ENCODE assay signal across 1 cellular context in the genomic region with DNA sequence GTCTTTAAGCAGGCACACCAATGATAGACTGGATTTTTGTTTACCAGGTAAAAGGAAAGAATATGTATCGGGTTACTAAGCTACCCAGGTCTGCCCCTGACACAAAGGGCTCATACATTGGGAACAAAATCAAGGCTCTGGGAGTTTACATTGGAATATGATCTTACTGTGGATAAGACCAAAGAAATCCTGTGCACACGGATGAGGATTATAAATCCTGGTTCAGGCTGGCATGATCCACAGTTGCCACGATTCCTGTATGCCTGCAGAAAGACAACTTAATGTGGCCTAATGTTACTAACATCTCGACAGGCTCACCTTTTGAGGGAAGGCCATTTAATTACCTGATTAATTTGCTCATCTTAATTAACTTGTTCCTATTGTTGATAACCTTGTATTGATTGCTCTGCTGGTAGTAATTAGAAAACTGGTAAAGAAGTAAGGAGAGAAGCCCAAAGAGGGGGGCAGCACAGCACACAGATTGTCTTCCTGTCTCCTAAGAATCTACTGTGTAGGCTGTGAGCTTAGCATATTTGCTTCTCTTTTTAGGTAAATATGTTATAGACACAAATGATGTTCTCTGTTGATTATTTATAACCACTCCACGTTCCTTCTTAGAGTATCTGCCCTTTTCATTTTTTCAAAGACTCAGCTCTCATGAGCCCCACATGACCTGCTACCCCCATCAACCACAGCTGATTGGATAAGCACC.
TF ChIP-seq lines count a peak whose summit lies in the region.

No MANE protein-coding gene starts in this region.

TF ChIP-seq in HepG2, 621 proteins besides CTCF, POLR2A, EP300 and RAD21 (continued from another document and continues in another):
- TF ChIP-seq, protein P1, sequence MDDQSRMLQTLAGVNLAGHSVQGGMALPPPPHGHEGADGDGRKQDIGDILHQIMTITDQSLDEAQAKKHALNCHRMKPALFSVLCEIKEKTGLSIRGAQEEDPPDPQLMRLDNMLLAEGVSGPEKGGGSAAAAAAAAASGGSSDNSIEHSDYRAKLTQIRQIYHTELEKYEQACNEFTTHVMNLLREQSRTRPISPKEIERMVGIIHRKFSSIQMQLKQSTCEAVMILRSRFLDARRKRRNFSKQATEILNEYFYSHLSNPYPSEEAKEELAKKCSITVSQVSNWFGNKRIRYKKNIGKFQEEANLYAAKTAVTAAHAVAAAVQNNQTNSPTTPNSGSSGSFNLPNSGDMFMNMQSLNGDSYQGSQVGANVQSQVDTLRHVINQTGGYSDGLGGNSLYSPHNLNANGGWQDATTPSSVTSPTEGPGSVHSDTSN (CRISPR knock-in tag; IDR thresholded peaks at IDR 0.05; ENCODE audit: borderline replicate concordance), result no peak
- TF ChIP-seq, protein P2, sequence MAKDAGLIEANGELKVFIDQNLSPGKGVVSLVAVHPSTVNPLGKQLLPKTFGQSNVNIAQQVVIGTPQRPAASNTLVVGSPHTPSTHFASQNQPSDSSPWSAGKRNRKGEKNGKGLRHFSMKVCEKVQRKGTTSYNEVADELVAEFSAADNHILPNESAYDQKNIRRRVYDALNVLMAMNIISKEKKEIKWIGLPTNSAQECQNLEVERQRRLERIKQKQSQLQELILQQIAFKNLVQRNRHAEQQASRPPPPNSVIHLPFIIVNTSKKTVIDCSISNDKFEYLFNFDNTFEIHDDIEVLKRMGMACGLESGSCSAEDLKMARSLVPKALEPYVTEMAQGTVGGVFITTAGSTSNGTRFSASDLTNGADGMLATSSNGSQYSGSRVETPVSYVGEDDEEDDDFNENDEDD (CRISPR knock-in tag; IDR thresholded peaks at IDR 0.05; ENCODE audit: borderline replicate concordance), result no peak
- no peak for TF ChIP-seq ZNF747 (CRISPR knock-in tag; IDR thresholded peaks at IDR 0.05; ENCODE audit: borderline replicate concordance)
- TF ChIP-seq, protein P3, sequence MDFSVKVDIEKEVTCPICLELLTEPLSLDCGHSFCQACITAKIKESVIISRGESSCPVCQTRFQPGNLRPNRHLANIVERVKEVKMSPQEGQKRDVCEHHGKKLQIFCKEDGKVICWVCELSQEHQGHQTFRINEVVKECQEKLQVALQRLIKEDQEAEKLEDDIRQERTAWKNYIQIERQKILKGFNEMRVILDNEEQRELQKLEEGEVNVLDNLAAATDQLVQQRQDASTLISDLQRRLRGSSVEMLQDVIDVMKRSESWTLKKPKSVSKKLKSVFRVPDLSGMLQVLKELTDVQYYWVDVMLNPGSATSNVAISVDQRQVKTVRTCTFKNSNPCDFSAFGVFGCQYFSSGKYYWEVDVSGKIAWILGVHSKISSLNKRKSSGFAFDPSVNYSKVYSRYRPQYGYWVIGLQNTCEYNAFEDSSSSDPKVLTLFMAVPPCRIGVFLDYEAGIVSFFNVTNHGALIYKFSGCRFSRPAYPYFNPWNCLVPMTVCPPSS (IDR thresholded peaks at IDR 0.05), result no peak
- TF ChIP-seq, protein P4, sequence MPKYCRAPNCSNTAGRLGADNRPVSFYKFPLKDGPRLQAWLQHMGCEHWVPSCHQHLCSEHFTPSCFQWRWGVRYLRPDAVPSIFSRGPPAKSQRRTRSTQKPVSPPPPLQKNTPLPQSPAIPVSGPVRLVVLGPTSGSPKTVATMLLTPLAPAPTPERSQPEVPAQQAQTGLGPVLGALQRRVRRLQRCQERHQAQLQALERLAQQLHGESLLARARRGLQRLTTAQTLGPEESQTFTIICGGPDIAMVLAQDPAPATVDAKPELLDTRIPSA (CRISPR knock-in tag; IDR thresholded peaks at IDR 0.05; ENCODE audit: borderline replicate concordance), result no peak
- TF ChIP-seq FOXO1 (CRISPR knock-in tag; IDR thresholded peaks at IDR 0.05), result peak; percentile 86
- 0 out of 2 replicates have a peak, but pooled peaks have one; percentile 33 for TF ChIP-seq TOE1 (CRISPR knock-in tag; IDR thresholded peaks at IDR 0.05)
- peak; percentile 67; the same call in 1 of the 2 replicates for TF ChIP-seq HHEX (CRISPR knock-in tag; IDR thresholded peaks at IDR 0.05)
- TF ChIP-seq, protein P5, sequence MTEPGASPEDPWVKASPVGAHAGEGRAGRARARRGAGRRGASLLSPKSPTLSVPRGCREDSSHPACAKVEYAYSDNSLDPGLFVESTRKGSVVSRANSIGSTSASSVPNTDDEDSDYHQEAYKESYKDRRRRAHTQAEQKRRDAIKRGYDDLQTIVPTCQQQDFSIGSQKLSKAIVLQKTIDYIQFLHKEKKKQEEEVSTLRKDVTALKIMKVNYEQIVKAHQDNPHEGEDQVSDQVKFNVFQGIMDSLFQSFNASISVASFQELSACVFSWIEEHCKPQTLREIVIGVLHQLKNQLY (CRISPR knock-in tag; IDR thresholded peaks at IDR 0.05), result no peak; the same call in 1 of the 2 replicates
- TF ChIP-seq SOX5 (CRISPR knock-in tag; IDR thresholded peaks at IDR 0.05; ENCODE audit: borderline replicate concordance), result peak; percentile 95
- TF ChIP-seq ARID2 (CRISPR knock-in tag; IDR thresholded peaks at IDR 0.05; ENCODE audit: borderline replicate concordance), result no peak
- no peak for TF ChIP-seq HOXA9 (CRISPR knock-in tag; IDR thresholded peaks at IDR 0.05; ENCODE audit: borderline replicate concordance)
- TF ChIP-seq FOXC1 (CRISPR knock-in tag; IDR thresholded peaks at IDR 0.05; ENCODE audit: borderline replicate concordance), result no peak
- TF ChIP-seq ARNTL (CRISPR knock-in tag; IDR thresholded peaks at IDR 0.05), result peak; percentile 46; the same call in 1 of the 2 replicates
- TF ChIP-seq HMG20B (CRISPR knock-in tag; conservative IDR thresholded peaks at IDR 0.05), result peak; percentile 78
- TF ChIP-seq, protein P6, sequence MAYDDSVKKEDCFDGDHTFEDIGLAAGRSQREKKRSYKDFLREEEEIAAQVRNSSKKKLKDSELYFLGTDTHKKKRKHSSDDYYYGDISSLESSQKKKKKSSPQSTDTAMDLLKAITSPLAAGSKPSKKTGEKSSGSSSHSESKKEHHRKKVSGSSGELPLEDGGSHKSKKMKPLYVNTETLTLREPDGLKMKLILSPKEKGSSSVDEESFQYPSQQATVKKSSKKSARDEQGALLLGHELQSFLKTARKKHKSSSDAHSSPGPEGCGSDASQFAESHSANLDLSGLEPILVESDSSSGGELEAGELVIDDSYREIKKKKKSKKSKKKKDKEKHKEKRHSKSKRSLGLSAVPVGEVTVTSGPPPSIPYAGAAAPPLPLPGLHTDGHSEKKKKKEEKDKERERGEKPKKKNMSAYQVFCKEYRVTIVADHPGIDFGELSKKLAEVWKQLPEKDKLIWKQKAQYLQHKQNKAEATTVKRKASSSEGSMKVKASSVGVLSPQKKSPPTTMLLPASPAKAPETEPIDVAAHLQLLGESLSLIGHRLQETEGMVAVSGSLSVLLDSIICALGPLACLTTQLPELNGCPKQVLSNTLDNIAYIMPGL (CRISPR knock-in tag; IDR thresholded peaks at IDR 0.05; ENCODE audit: borderline replicate concordance in 1 of 2, low read depth in 1 of 2), result peak in 1 of 2 experiments; percentile 34; a peak in 1 of 4 replicates
- TF ChIP-seq AHR (CRISPR knock-in tag; IDR thresholded peaks at IDR 0.05), result no peak
- no peak for TF ChIP-seq ZNF10 (CRISPR knock-in tag; IDR thresholded peaks at IDR 0.05; ENCODE audit: borderline replicate concordance, low read depth)
- TF ChIP-seq, protein P7, sequence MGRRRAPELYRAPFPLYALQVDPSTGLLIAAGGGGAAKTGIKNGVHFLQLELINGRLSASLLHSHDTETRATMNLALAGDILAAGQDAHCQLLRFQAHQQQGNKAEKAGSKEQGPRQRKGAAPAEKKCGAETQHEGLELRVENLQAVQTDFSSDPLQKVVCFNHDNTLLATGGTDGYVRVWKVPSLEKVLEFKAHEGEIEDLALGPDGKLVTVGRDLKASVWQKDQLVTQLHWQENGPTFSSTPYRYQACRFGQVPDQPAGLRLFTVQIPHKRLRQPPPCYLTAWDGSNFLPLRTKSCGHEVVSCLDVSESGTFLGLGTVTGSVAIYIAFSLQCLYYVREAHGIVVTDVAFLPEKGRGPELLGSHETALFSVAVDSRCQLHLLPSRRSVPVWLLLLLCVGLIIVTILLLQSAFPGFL (CRISPR knock-in tag; IDR thresholded peaks at IDR 0.05), result no peak
- no peak for TF ChIP-seq MAZ (IDR thresholded peaks at IDR 0.05; ENCODE audit: borderline replicate concordance, low read depth, low read length)
- no peak for TF ChIP-seq MAZ (CRISPR knock-in tag; IDR thresholded peaks at IDR 0.05; ENCODE audit: low read depth)
- peak; percentile 85 for TF ChIP-seq IRF2 (CRISPR knock-in tag; IDR thresholded peaks at IDR 0.05)
- no peak for TF ChIP-seq ZNF232 (CRISPR knock-in tag; IDR thresholded peaks at IDR 0.05; ENCODE audit: borderline replicate concordance)
- no peak for TF ChIP-seq ZNF484 (CRISPR knock-in tag; IDR thresholded peaks at IDR 0.05; ENCODE audit: borderline replicate concordance, low read depth)
- TF ChIP-seq, protein P8, sequence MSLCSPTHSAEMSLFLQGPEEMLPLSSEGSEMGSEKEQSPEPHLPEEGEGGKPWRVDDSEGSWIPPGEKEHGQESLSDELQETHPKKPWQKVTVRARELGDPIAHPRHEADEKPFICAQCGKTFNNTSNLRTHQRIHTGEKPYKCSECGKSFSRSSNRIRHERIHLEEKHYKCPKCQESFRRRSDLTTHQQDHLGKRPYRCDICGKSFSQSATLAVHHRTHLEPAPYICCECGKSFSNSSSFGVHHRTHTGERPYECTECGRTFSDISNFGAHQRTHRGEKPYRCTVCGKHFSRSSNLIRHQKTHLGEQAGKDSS (CRISPR knock-in tag; IDR thresholded peaks at IDR 0.05; ENCODE audit: borderline replicate concordance, low read depth), result no peak
- TF ChIP-seq NFATC3 (CRISPR knock-in tag; IDR thresholded peaks at IDR 0.05), result no peak
- TF ChIP-seq MAFG (CRISPR knock-in tag; IDR thresholded peaks at IDR 0.05), result no peak
- no peak for TF ChIP-seq ZNF337 (CRISPR knock-in tag; IDR thresholded peaks at IDR 0.05; ENCODE audit: borderline replicate concordance, low read depth)
- TF ChIP-seq, protein P9, sequence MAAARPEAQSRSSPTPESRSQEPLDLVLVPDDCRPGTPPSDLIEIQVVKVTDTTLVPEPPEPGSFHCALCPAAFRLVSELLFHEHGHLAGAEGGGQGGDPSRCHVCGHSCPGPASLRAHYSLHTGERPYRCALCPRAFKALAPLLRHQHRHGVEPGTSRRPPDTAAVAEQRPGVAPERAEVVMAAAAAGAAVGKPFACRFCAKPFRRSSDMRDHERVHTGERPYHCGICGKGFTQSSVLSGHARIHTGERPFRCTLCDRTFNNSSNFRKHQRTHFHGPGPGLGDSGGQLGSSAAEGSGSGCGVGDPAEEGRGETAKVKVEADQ (CRISPR knock-in tag; IDR thresholded peaks at IDR 0.05; ENCODE audit: borderline replicate concordance), result no peak
- no peak for TF ChIP-seq CEBPG (CRISPR knock-in tag; IDR thresholded peaks at IDR 0.05)
- TF ChIP-seq MZF1 (CRISPR knock-in tag; IDR thresholded peaks at IDR 0.05; ENCODE audit: borderline replicate concordance), result no peak
- TF ChIP-seq, protein P10, sequence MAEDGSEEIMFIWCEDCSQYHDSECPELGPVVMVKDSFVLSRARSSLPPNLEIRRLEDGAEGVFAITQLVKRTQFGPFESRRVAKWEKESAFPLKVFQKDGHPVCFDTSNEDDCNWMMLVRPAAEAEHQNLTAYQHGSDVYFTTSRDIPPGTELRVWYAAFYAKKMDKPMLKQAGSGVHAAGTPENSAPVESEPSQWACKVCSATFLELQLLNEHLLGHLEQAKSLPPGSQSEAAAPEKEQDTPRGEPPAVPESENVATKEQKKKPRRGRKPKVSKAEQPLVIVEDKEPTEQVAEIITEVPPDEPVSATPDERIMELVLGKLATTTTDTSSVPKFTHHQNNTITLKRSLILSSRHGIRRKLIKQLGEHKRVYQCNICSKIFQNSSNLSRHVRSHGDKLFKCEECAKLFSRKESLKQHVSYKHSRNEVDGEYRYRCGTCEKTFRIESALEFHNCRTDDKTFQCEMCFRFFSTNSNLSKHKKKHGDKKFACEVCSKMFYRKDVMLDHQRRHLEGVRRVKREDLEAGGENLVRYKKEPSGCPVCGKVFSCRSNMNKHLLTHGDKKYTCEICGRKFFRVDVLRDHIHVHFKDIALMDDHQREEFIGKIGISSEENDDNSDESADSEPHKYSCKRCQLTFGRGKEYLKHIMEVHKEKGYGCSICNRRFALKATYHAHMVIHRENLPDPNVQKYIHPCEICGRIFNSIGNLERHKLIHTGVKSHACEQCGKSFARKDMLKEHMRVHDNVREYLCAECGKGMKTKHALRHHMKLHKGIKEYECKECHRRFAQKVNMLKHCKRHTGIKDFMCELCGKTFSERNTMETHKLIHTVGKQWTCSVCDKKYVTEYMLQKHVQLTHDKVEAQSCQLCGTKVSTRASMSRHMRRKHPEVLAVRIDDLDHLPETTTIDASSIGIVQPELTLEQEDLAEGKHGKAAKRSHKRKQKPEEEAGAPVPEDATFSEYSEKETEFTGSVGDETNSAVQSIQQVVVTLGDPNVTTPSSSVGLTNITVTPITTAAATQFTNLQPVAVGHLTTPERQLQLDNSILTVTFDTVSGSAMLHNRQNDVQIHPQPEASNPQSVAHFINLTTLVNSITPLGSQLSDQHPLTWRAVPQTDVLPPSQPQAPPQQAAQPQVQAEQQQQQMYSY (CRISPR knock-in tag; IDR thresholded peaks at IDR 0.05), result no peak
- no peak for TF ChIP-seq CREB1 (IDR thresholded peaks at IDR 0.05)
- TF ChIP-seq CREB1 (CRISPR knock-in tag; IDR thresholded peaks at IDR 0.05), result 0 out of 2 replicates have a peak, but pooled peaks have one; percentile 41
- TF ChIP-seq HDAC2 (CRISPR knock-in tag; IDR thresholded peaks at IDR 0.05), result peak; percentile 61; the same call in 1 of the 2 replicates
- TF ChIP-seq, protein P11, sequence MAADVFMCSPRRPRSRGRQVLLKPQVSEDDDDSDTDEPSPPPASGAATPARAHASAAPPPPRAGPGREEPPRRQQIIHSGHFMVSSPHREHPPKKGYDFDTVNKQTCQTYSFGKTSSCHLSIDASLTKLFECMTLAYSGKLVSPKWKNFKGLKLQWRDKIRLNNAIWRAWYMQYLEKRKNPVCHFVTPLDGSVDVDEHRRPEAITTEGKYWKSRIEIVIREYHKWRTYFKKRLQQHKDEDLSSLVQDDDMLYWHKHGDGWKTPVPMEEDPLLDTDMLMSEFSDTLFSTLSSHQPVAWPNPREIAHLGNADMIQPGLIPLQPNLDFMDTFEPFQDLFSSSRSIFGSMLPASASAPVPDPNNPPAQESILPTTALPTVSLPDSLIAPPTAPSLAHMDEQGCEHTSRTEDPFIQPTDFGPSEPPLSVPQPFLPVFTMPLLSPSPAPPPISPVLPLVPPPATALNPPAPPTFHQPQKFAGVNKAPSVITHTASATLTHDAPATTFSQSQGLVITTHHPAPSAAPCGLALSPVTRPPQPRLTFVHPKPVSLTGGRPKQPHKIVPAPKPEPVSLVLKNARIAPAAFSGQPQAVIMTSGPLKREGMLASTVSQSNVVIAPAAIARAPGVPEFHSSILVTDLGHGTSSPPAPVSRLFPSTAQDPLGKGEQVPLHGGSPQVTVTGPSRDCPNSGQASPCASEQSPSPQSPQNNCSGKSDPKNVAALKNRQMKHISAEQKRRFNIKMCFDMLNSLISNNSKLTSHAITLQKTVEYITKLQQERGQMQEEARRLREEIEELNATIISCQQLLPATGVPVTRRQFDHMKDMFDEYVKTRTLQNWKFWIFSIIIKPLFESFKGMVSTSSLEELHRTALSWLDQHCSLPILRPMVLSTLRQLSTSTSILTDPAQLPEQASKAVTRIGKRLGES (CRISPR knock-in tag; IDR thresholded peaks at IDR 0.05; ENCODE audit: borderline replicate concordance), result no peak
